In genomic region chr3:177606891-177607290, GRCh38 we compare ENCODE assay signal across 1 cellular context.
TF ChIP-seq lines count a peak whose summit lies in the region.

No MANE protein-coding gene starts in this region.

TF ChIP-seq in K562, 482 proteins besides CTCF, POLR2A, EP300 and RAD21 (continued from another document):
- TF ChIP-seq, protein P1, sequence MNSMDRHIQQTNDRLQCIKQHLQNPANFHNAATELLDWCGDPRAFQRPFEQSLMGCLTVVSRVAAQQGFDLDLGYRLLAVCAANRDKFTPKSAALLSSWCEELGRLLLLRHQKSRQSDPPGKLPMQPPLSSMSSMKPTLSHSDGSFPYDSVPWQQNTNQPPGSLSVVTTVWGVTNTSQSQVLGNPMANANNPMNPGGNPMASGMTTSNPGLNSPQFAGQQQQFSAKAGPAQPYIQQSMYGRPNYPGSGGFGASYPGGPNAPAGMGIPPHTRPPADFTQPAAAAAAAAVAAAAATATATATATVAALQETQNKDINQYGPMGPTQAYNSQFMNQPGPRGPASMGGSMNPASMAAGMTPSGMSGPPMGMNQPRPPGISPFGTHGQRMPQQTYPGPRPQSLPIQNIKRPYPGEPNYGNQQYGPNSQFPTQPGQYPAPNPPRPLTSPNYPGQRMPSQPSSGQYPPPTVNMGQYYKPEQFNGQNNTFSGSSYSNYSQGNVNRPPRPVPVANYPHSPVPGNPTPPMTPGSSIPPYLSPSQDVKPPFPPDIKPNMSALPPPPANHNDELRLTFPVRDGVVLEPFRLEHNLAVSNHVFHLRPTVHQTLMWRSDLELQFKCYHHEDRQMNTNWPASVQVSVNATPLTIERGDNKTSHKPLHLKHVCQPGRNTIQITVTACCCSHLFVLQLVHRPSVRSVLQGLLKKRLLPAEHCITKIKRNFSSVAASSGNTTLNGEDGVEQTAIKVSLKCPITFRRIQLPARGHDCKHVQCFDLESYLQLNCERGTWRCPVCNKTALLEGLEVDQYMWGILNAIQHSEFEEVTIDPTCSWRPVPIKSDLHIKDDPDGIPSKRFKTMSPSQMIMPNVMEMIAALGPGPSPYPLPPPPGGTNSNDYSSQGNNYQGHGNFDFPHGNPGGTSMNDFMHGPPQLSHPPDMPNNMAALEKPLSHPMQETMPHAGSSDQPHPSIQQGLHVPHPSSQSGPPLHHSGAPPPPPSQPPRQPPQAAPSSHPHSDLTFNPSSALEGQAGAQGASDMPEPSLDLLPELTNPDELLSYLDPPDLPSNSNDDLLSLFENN (IDR thresholded peaks at IDR 0.05; ENCODE audit: low read depth in 2 of 2, low read length in 2 of 2) = no peak
- TF ChIP-seq KLF13 (tag; IDR thresholded peaks at IDR 0.05; ENCODE audit: borderline replicate concordance, low read depth) (no peak), CTBP1 (IDR thresholded peaks at IDR 0.05; ENCODE audit: borderline replicate concordance) (peak; percentile 30; the same call in 1 of the 2 replicates), ZNF79 (CRISPR knock-in tag; IDR thresholded peaks at IDR 0.05; ENCODE audit: low read depth) (no peak), ZFP1 (CRISPR knock-in tag; IDR thresholded peaks at IDR 0.05) (no peak), BRF1 (IDR thresholded peaks at IDR 0.05; ENCODE audit: borderline replicate concordance, extremely low read depth, insufficient read length) (no peak), ZNF324 (CRISPR knock-in tag; IDR thresholded peaks at IDR 0.05) (no peak), HMG20B (CRISPR knock-in tag; IDR thresholded peaks at IDR 0.05) (no peak), ASH1L (IDR thresholded peaks at IDR 0.05; ENCODE audit: borderline replicate concordance, low read depth, partially characterized antibody) (no peak), SNRNP70 (optimal IDR thresholded peaks at IDR 0.05; ENCODE audit: low read depth, low read length) (no peak), XRCC3 (IDR thresholded peaks at IDR 0.05) (no peak), NFIC (IDR thresholded peaks at IDR 0.05) (no peak), FOXJ2 (tag; IDR thresholded peaks at IDR 0.05) (no peak), TEAD1 (CRISPR knock-in tag; IDR thresholded peaks at IDR 0.05) (no peak), ZNF224 (CRISPR knock-in tag; IDR thresholded peaks at IDR 0.05) (no peak), ZBED1 (IDR thresholded peaks at IDR 0.05) (no peak)
- TF ChIP-seq, protein P2, sequence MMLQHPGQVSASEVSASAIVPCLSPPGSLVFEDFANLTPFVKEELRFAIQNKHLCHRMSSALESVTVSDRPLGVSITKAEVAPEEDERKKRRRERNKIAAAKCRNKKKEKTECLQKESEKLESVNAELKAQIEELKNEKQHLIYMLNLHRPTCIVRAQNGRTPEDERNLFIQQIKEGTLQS (IDR thresholded peaks at IDR 0.05) = peak; percentile 59; the same call in 1 of the 2 replicates
- TF ChIP-seq, protein P2 (CRISPR knock-in tag; conservative IDR thresholded peaks at IDR 0.05) = no peak
- TF ChIP-seq, protein P3, sequence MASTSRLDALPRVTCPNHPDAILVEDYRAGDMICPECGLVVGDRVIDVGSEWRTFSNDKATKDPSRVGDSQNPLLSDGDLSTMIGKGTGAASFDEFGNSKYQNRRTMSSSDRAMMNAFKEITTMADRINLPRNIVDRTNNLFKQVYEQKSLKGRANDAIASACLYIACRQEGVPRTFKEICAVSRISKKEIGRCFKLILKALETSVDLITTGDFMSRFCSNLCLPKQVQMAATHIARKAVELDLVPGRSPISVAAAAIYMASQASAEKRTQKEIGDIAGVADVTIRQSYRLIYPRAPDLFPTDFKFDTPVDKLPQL (IDR thresholded peaks at IDR 0.05; ENCODE audit: extremely low read depth, insufficient read length) = no peak
TF ChIP-seq in K562: peak in this region for 3.
